ENCODE assay signal across 8 cellular contexts in genomic region chr2:8090748-8091700, GRCh38.
DNase-seq lines count a peak whose midpoint lies in the region; ATAC-seq and TF ChIP-seq lines count a peak whose summit lies in the region.

No MANE protein-coding gene starts in this region.

- no peak for TF ChIP-seq POLR2A in sigmoid colon (IDR thresholded peaks at IDR 0.05)

- TF ChIP-seq CTCF in sigmoid colon (IDR thresholded peaks at IDR 0.05), result no peak

- no peaks in the 10 kb centered on the region for H3K4me1 ChIP-seq in sigmoid colon

- peak; percentile 100 for ATAC-seq in esophagus mucosa
- ATAC-seq in GM19035 (IDR thresholded peaks at IDR 0.05; ENCODE audit: unreplicated experiment), result no peak

- intact Hi-C loops in sigmoid colon (cut with DNase I), result no loop called here

- H3K4me3 ChIP-seq in sigmoid colon, result no peak overlapping the region

- no peaks in the 10 kb centered on the region for H3K9me3 ChIP-seq in sigmoid colon

- no peaks in the 10 kb centered on the region for H3K27me3 ChIP-seq in sigmoid colon

- no peaks in the 10 kb centered on the region for H3K36me3 ChIP-seq in sigmoid colon

- H3K27ac ChIP-seq in sigmoid colon, result no peak overlapping the region

- 82 to 83% methylated on average over 5 of the region's 5 CpGs for WGBS in sigmoid colon, 2 donors

- no peak for TF ChIP-seq EP300 in sigmoid colon (IDR thresholded peaks at IDR 0.05)

- DNase-seq in NK-92 treated with Interleukin-12 subunit alpha and Interleukin-12 subunit beta, amount 100 ng/mL, for 24 hours (lab: John Stamatoyannopoulos, UW), result peak; percentile 16
- no peak for DNase-seq in NK-92 (lab: John Stamatoyannopoulos, UW; ENCODE audit: unreplicated experiment)
- peak; percentile 42 for DNase-seq in HK-2 (ENCODE audit: unreplicated experiment)
- DNase-seq in T1000 (lab: John Stamatoyannopoulos, UW), result peak; percentile 73
- DNase-seq in sigmoid colon, result peak; percentile 81
- DNase-seq in NCI-H2196 treated with DMSO at 0.1 percent for 48 hours (lab: John Stamatoyannopoulos, UW; ENCODE audit: unreplicated experiment), result no peak

Comparison
In these comparisons a context has a peak if more than half of its experiments do, and no peak if none do; other contexts are left out.
1. DNase-seq: peak in NK-92 treated with Interleukin-12 subunit alpha and Interleukin-12 subunit beta, amount 100 ng/mL, for 24 hours (single experiment), HK-2 (single experiment), T1000 (single experiment) and sigmoid colon (single experiment); none in NK-92 (single experiment) and NCI-H2196 treated with DMSO at 0.1 percent for 48 hours (single experiment).